13 cellular contexts compared by ENCODE assay signal in the genomic region with DNA sequence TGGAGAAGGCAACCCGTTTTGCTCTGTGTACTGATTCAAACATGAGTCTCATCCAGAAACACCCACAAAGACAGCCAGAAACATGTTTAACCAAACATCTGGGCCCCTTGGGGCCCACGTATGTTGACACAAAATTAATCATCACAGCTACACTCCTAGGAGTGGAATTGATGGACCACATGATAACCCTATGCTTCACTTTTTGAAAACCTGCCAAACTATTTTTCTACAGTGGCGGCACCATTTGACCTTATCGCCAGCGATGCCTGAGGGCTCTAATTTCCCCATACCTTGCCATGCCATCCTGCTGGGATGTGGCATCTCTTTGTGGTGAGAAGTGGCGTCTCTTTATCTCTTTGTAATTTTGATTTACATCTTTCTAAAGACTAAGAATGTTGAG. TPM values are rescaled to one million over a fixed set of nuclear protein-coding genes. Genes with fewer than 3 reads are reported as not detected.
DNase-seq lines count a peak whose midpoint lies in the region; ATAC-seq and TF ChIP-seq lines count a peak whose summit lies in the region.
"Had no signal": no experiment of that assay in that cellular context is flagged by ENCODE, and none has a peak within 500 bp of the region (broad histone marks: within the 10 kb centered on the region; RNA-seq: fewer than 3 reads in every experiment).

No MANE protein-coding gene starts in this region.

- peaks cover 7% of the 10 kb centered on the region for H3F3A ChIP-seq in PC-3 (ENCODE audit: low read length, unreplicated experiment)

- H3K4me3 ChIP-seq in HEK293 (ENCODE audit: low read depth, low read length) (no peak overlapping the region), PC-3 (ENCODE audit: low read length) (no peak overlapping the region), fibroblast of pulmonary artery (replicated peaks; ENCODE audit: low read depth, low read length) (no peak overlapping the region)
- H3K4me3 ChIP-seq: gastrocnemius medialis, right atrium auricular region had no signal

- ATAC-seq in PC-3 = peak; percentile 91
- no peak for ATAC-seq in HG02981 (IDR thresholded peaks at IDR 0.05; ENCODE audit: unreplicated experiment)
- ATAC-seq: gastrocnemius medialis had no signal

- H3K9me3 ChIP-seq in HEK293 (ENCODE audit: control insufficient read depth, insufficient read depth, low read depth, low read length) (no peaks in the 10 kb centered on the region), PC-3 (ENCODE audit: low read length) (no peaks in the 10 kb centered on the region)
- H3K9me3 ChIP-seq: gastrocnemius medialis, right atrium auricular region had no signal

- H3K27ac ChIP-seq in HEK293 (ENCODE audit: extremely low read depth, low read depth, low read length) (peak overlapping the region; percentile 22; the same call in 1 of the 2 replicates), PC-3 (ENCODE audit: low read length) (peak overlapping the region; percentile 83)
- H3K27ac ChIP-seq: gastrocnemius medialis, right atrium auricular region had no signal

- DNase-seq in COLO829 (ENCODE audit: low spot score) (peak; percentile 12), PC-3 (peak; percentile 99), fibroblast of pulmonary artery (ENCODE audit: low read depth) (peak; percentile 9), KG1 (lab: John Stamatoyannopoulos, UW) (no peak), islet precursor cell (no peak)
- DNase-seq in effector CD8-positive, alpha-beta T cell (lab: John Stamatoyannopoulos, UW) = no peak
- DNase-seq: amniotic stem cell, gastrocnemius medialis, GF-D8, OCI-M1 had no signal

- CTCF ChIA-PET in HEK293 (lab: Yijun Ruan, JAX) = interaction anchor here (0.6 to 1.1 kb wide), 4 partner anchors 11 to 245 kb away, joined by 3 to 4 read pairs (median 3); no protein-coding TSS in a partner anchor
- CTCF ChIA-PET in PC-3 (lab: Charles Lee) = interaction anchor here (0.5 to 0.9 kb wide), 3 partner anchors 174 to 940 kb away, joined by 3 to 4 read pairs (median 4); partner anchors contain the start of gene AFG3L2

- peak overlapping the region; percentile 50; the same call in 1 of the 2 replicates for H3K4me2 ChIP-seq in PC-3 (ENCODE audit: low read length)

- TF ChIP-seq CTCF in HEK293 (tag by site-specific recombination; IDR thresholded peaks at IDR 0.05) (no peak), PC-3 (conservative IDR thresholded peaks at IDR 0.05; ENCODE audit: low read depth, low read length) (no peak), fibroblast of pulmonary artery (IDR thresholded peaks at IDR 0.05; ENCODE audit: low read length, missing control alignments) (no peak)

- H3K36me3 ChIP-seq in HEK293 (ENCODE audit: control insufficient read depth in 2 of 2, insufficient read depth in 1 of 2, low read length in 2 of 2) (no peaks in the 10 kb centered on the region), PC-3 (ENCODE audit: low read depth, low read length) (no peaks in the 10 kb centered on the region)
- H3K36me3 ChIP-seq: gastrocnemius medialis, right atrium auricular region had no signal

- H2AFZ ChIP-seq in PC-3 (ENCODE audit: low read length) = no peak overlapping the region

- H3K4me1 ChIP-seq in HEK293 (ENCODE audit: control insufficient read depth, insufficient read depth, low read length) (peaks cover 6% of the 10 kb centered on the region; the same call in 1 of the 2 replicates), PC-3 (ENCODE audit: insufficient read depth, low read length) (peaks cover 27% of the 10 kb centered on the region)
- H3K4me1 ChIP-seq: gastrocnemius medialis, right atrium auricular region had no signal

- no peaks in the 10 kb centered on the region for H3K79me2 ChIP-seq in PC-3 (ENCODE audit: low read length)

- H3K9me2 ChIP-seq in PC-3 (replicated peaks; ENCODE audit: low read length) = no peaks in the 10 kb centered on the region

- no peaks in the 10 kb centered on the region for H3K27me3 ChIP-seq in PC-3 (ENCODE audit: low read length)
- H3K27me3 ChIP-seq: gastrocnemius medialis, right atrium auricular region had no signal

- intact Hi-C loops in PC-3 (cut with micrococcal nuclease) = loop anchor here (1.0 to 5.0 kb wide), 3 partner anchors 96 to 349 kb away; partner anchors contain the start of gene PTPN2

- no peak overlapping the region for H3K9ac ChIP-seq in PC-3 (ENCODE audit: low read length)

- no peaks in the 10 kb centered on the region for H4K20me1 ChIP-seq in PC-3 (ENCODE audit: low read length)

- POLR2A ChIA-PET in HEK293 (lab: Yijun Ruan, JAX) (interaction anchor here (0.5 to 1.4 kb wide), 3 partner anchors 142 to 250 kb away, joined by 4 to 8 read pairs (median 4); partner anchors contain the start of genes CEP192 and PTPN2), PC-3 (lab: Charles Lee; ENCODE audit: unreplicated experiment) (no interaction called here)

- no TSS peak for BruUV-seq in PC-3 (replicated peaks; lab: Mats Ljungman, UMichigan)

TF ChIP-seq in HEK293, 187 proteins besides CTCF, POLR2A, EP300 and RAD21 (continues in another document):
- TF ChIP-seq ZFHX2 (tag by site-specific recombination; conservative IDR thresholded peaks at IDR 0.05) (peak; percentile 74), ZNF660 (tag by site-specific recombination; IDR thresholded peaks at IDR 0.05) (0 out of 2 replicates have a peak, but pooled peaks have one; percentile 11), ZNF366 (tag by site-specific recombination; conservative IDR thresholded peaks at IDR 0.05) (peak; percentile 59), IKZF3 (tag by site-specific recombination; IDR thresholded peaks at IDR 0.05) (0 out of 2 replicates have a peak, but pooled peaks have one; percentile 14), GLIS2 (tag by site-specific recombination; IDR thresholded peaks at IDR 0.05) (no peak), MYNN (tag by site-specific recombination; IDR thresholded peaks at IDR 0.05; ENCODE audit: borderline replicate concordance) (no peak), ZFP69B (tag by site-specific recombination; IDR thresholded peaks at IDR 0.05) (peak; percentile 79), ZBTB17 (tag by site-specific recombination; IDR thresholded peaks at IDR 0.05) (0 out of 2 replicates have a peak, but pooled peaks have one; percentile 13), HOXA7 (CRISPR knock-in tag; IDR thresholded peaks at IDR 0.05; ENCODE audit: borderline replicate concordance) (no peak), OSR2 (tag by site-specific recombination; IDR thresholded peaks at IDR 0.05) (peak; percentile 53), ZNF624 (tag by site-specific recombination; IDR thresholded peaks at IDR 0.05) (no peak), HOXC10 (CRISPR knock-in tag; IDR thresholded peaks at IDR 0.05) (no peak), ZNF558 (tag by site-specific recombination; IDR thresholded peaks at IDR 0.05) (0 out of 2 replicates have a peak, but pooled peaks have one; percentile 40), ZXDB (tag by site-specific recombination; IDR thresholded peaks at IDR 0.05) (peak; percentile 45; the same call in 1 of the 2 replicates), EGR2 (tag by site-specific recombination; IDR thresholded peaks at IDR 0.05; ENCODE audit: low read depth) (peak; percentile 57; the same call in 1 of the 2 replicates), KLF7 (tag by site-specific recombination; IDR thresholded peaks at IDR 0.05; ENCODE audit: borderline replicate concordance) (no peak), ZBTB21 (tag by site-specific recombination; IDR thresholded peaks at IDR 0.05) (0 out of 2 replicates have a peak, but pooled peaks have one; percentile 18)
- TF ChIP-seq, protein P1, sequence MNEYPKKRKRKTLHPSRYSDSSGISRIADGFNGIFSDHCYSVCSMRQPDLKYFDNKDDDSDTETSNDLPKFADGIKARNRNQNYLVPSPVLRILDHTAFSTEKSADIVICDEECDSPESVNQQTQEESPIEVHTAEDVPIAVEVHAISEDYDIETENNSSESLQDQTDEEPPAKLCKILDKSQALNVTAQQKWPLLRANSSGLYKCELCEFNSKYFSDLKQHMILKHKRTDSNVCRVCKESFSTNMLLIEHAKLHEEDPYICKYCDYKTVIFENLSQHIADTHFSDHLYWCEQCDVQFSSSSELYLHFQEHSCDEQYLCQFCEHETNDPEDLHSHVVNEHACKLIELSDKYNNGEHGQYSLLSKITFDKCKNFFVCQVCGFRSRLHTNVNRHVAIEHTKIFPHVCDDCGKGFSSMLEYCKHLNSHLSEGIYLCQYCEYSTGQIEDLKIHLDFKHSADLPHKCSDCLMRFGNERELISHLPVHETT (tag by site-specific recombination; IDR thresholded peaks at IDR 0.05) = no peak
- TF ChIP-seq, protein P2, sequence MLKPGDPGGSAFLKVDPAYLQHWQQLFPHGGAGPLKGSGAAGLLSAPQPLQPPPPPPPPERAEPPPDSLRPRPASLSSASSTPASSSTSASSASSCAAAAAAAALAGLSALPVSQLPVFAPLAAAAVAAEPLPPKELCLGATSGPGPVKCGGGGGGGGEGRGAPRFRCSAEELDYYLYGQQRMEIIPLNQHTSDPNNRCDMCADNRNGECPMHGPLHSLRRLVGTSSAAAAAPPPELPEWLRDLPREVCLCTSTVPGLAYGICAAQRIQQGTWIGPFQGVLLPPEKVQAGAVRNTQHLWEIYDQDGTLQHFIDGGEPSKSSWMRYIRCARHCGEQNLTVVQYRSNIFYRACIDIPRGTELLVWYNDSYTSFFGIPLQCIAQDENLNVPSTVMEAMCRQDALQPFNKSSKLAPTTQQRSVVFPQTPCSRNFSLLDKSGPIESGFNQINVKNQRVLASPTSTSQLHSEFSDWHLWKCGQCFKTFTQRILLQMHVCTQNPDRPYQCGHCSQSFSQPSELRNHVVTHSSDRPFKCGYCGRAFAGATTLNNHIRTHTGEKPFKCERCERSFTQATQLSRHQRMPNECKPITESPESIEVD (tag by site-specific recombination; IDR thresholded peaks at IDR 0.05) = peak; percentile 49

RNA-seq across cellular contexts. Expression of gene PSMG2, which starts 38.5 kb away (rescaled TPM):
- total RNA-seq in PC-3 (2014; rRNA removed) = 78.2 and 93.6 TPM in 2 replicates

RNA-seq across cellular contexts. Expression of gene CEP76, which starts 38.8 kb away (rescaled TPM):
- 13.5 and 25.1 TPM in 2 replicates for total RNA-seq in PC-3 (2014; rRNA removed)

Comparison
In these comparisons a context has a peak if more than half of its experiments do, and no peak if none do; other contexts are left out.
1. DNase-seq: peak in COLO829 (single experiment), PC-3 (single experiment) and fibroblast of pulmonary artery (single experiment); none in effector CD8-positive, alpha-beta T cell (single experiment), KG1 (single experiment) and islet precursor cell (single experiment).